8 cellular contexts compared by ENCODE assay signal in the genomic region with DNA sequence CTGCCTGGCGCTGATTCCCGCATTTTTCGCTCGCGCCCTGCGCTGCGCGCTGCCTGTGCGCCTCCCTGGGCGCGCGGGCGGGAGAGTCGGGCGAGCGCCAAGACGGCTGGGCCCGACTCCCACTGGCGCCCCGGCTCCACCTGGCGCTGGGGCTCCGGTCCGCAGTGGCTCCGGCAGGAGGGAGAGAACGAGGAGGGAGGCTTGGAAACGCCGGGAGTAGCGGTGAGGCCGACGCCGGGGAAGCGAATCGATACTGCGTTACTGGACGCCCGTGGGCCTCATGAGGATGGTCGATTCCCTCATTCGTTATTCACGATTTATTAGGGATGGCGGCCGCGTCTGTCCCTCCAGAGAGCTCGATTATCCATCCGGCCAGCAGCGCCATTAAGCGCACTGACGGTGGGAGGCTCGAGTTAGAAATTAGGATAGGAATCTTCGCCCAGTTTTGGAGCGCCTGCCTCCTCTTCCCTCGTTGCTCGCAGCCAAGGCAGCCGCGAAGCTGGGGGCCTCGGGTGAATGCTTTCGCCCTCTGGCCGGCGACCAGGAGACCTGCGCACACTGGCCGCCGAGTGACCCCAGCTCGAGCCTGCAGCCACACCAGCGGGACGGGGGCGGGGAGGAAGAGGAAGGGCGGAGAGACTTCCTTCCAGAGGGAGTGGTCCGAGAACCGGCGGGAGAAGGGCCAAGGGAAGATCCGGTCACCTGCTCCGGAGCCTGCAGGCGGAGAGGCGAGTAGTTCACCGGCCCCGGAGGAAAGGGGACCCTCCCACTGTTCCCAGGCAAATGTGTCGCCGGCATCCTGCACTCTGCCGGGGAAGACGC. TPM values are rescaled to one million over a fixed set of nuclear protein-coding genes. Genes with fewer than 3 reads are reported as not detected.
DNase-seq lines count a peak whose midpoint lies in the region; ATAC-seq and TF ChIP-seq lines count a peak whose summit lies in the region.

No MANE protein-coding gene starts in this region.

- no peak for TF ChIP-seq CTCF in progenitor cell of endocrine pancreas (IDR thresholded peaks at IDR 0.05; ENCODE audit: unreplicated experiment)

- H3K36me3 Mint-ChIP-seq in progenitor cell of endocrine pancreas (ENCODE audit: insufficient read depth): peaks cover 1% of the 10 kb centered on the region

- peak; percentile 57 for ATAC-seq in left ventricle myocardium superior
- ATAC-seq in GM18517 (IDR thresholded peaks at IDR 0.05; ENCODE audit: unreplicated experiment): no peak

- peak overlapping the region; percentile 91 for H3K4me3 Mint-ChIP-seq in progenitor cell of endocrine pancreas (ENCODE audit: low read depth)

- H3K4me1 Mint-ChIP-seq in progenitor cell of endocrine pancreas (ENCODE audit: low read depth): peaks cover 45% of the 10 kb centered on the region

- H3K27ac ChIP-seq in adipose tissue (ENCODE audit: low read depth, low read length): peak overlapping the region; percentile 11

- peak; percentile 32 for DNase-seq in stimulated activated CD4-positive, alpha-beta T cell treated with anti-CD3 and anti-CD28 coated beads, Interleukin-15, amount 100 ng/mL, for 24 hours
- no peak for DNase-seq in stimulated activated CD4-positive, alpha-beta T cell treated with anti-CD3 and anti-CD28 coated beads, Interleukin-4, amount 100 ng/mL, for 1 hour
- DNase-seq in NCI-H345 (lab: John Stamatoyannopoulos, UW) (peak; percentile 67), left ventricle myocardium superior (peak; percentile 92), progenitor cell of endocrine pancreas (ENCODE audit: low spot score, unreplicated experiment) (peak; percentile 55), SKM-1 (lab: John Stamatoyannopoulos, UW; ENCODE audit: unreplicated experiment) (no peak)

- H3K9me3 Mint-ChIP-seq in progenitor cell of endocrine pancreas (ENCODE audit: low read depth): no peaks in the 10 kb centered on the region

- intact Hi-C loops in left ventricle myocardium superior (cut with micrococcal nuclease): no loop called here

- H3K27ac Mint-ChIP-seq in progenitor cell of endocrine pancreas: peak overlapping the region; percentile 92

- no peaks in the 10 kb centered on the region for H3K27me3 Mint-ChIP-seq in progenitor cell of endocrine pancreas

- 0 to 1% (median 0%) methylated on average over 78 to 79 of the region's 79 CpGs for WGBS in adipose tissue, 3 donors

RNA-seq across cellular contexts. Expression of a gene that starts 1.3 kb away (rescaled TPM):
- polyA plus RNA-seq in adipose tissue: 10 to 100 TPM; 10.9 to 61.1 (median 15.8) TPM
- total RNA-seq in left ventricle myocardium superior (23.8 TPM), progenitor cell of endocrine pancreas (109 and 112 TPM in 2 replicates)

RNA-seq across cellular contexts. Expression of a gene that starts 3.1 kb away (rescaled TPM):
- polyA plus RNA-seq in adipose tissue: 100 to 1,000 TPM in 2 of 3 donors, 10 to 100 TPM in 1; 76.8 to 190 (median 184) TPM
- total RNA-seq in left ventricle myocardium superior (167 TPM), progenitor cell of endocrine pancreas (134 and 138 TPM in 2 replicates)

RNA-seq across cellular contexts. Expression of a gene that starts 19.3 kb away (rescaled TPM):
- 10 to 100 TPM; 44.3 to 57.4 (median 51.1) TPM for polyA plus RNA-seq in adipose tissue
- total RNA-seq in left ventricle myocardium superior (87.9 TPM), progenitor cell of endocrine pancreas (5.1 and 5.9 TPM in 2 replicates)

RNA-seq across cellular contexts. Expression of a gene that starts 44.4 kb away (rescaled TPM):
- 10 to 100 TPM; 38.6 to 96.0 (median 42.9) TPM for polyA plus RNA-seq in adipose tissue
- total RNA-seq in left ventricle myocardium superior: 88.0 TPM
- 147 and 155 TPM in 2 replicates for total RNA-seq in progenitor cell of endocrine pancreas

RNA-seq across cellular contexts. Expression of a gene that starts 49.9 kb away (rescaled TPM):
- 10 to 100 TPM; 10.0 to 27.3 (median 18.8) TPM for polyA plus RNA-seq in adipose tissue
- total RNA-seq in left ventricle myocardium superior: 42.3 TPM
- 66.8 and 77.8 TPM in 2 replicates for total RNA-seq in progenitor cell of endocrine pancreas

Comparison
In these comparisons a context has a peak if more than half of its experiments do, and no peak if none do; other contexts are left out.
1. DNase-seq: peak in stimulated activated CD4-positive, alpha-beta T cell treated with anti-CD3 and anti-CD28 coated beads, Interleukin-15, amount 100 ng/mL, for 24 hours (single experiment), NCI-H345 (single experiment), left ventricle myocardium superior (single experiment) and progenitor cell of endocrine pancreas (single experiment); none in stimulated activated CD4-positive, alpha-beta T cell treated with anti-CD3 and anti-CD28 coated beads, Interleukin-4, amount 100 ng/mL, for 1 hour (single experiment) and SKM-1 (single experiment).
2. RNA of a gene that starts 19.3 kb away (total RNA-seq): 87.9 TPM in left ventricle myocardium superior (single experiment); 5.1 to 5.9 TPM in progenitor cell of endocrine pancreas; every median in the first group is over 10 times any median in the second.